In genomic region chr15:85298941-85299340, GRCh38 we compare ENCODE assay signal across 1 cellular context.
TF ChIP-seq lines count a peak whose summit lies in the region.

No MANE protein-coding gene starts in this region.

TF ChIP-seq in WTC11, 78 proteins besides CTCF, POLR2A, EP300 and RAD21 (continued from another document):
- TF ChIP-seq PRDM15 (CRISPR knock-in tag; IDR thresholded peaks at IDR 0.05) = peak; percentile 71
